In the genomic region with DNA sequence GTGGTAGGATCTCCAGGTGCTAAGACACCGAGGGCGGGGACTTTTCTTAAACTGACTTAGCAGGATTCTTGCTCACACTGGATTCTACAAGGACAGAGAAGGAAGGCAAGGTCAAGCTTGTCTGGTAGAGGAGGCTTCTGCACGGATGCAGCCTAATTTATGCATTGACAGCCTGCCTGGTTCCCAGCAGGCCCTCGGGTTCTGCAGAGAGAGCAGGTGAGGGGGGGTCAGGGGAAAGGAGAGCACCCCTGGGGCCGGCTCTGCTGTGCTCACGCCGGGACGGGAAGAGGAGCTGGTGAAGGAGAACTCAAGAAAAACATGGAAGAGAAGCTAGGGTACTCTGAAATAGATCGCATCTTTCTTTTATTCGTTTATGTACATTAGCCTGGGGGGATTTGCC, we compare ENCODE assay signal across 26 cellular contexts. TPM values are rescaled to one million over a fixed set of nuclear protein-coding genes. Genes with fewer than 3 reads are reported as not detected.
DNase-seq lines count a peak whose midpoint lies in the region; ATAC-seq lines count a peak whose summit lies in the region.
"Had no signal": no experiment of that assay in that cellular context is flagged by ENCODE, and none has a peak within 500 bp of the region (broad histone marks: within the 10 kb centered on the region; RNA-seq: fewer than 3 reads in every experiment).

No MANE protein-coding gene starts in this region.

- no peaks in the 10 kb centered on the region for H3K27me3 ChIP-seq in CD4-positive, CD25-positive, alpha-beta regulatory T cell (ENCODE audit: control insufficient read depth, insufficient read depth, low read length)
- no peaks in the 10 kb centered on the region for H3K27me3 ChIP-seq in skeletal muscle tissue (ENCODE audit: control insufficient read depth in 3 of 3, insufficient read depth in 3 of 3, low read length in 3 of 3)
- H3K27me3 ChIP-seq: transverse colon had no signal

- peak overlapping the region in 1 of 4 donors; percentile 43 for H3K4me3 Mint-ChIP-seq in CD4-positive, CD25-positive, alpha-beta regulatory T cell
- no peak overlapping the region for H3K4me3 Mint-ChIP-seq in activated T-helper 2 cell treated with anti-CD3 and anti-CD28 coated beads, Interferon-gamma antibody, Interleukin-2, Interleukin-4, amounts not matched to agents 10 μg/mL and 5 μg/mL and 100 μg/mL, durations not matched to agents 14 hours and 24 hours and 36 hours (ENCODE audit: low read depth)
- H3K4me3 Mint-ChIP-seq: activated CD8-positive, alpha-beta T cell treated with anti-CD3 and anti-CD28 coated beads for 36 hours; B cell; stimulated activated memory B cell treated with anti-CD40 and anti-IgM and Interleukin-4, amounts not matched to agents 10 μg/mL and 1 μg/mL and 100 μg/mL, for 72 hours had no signal

- intact Hi-C loops in activated T-helper 2 cell treated with anti-CD3 and anti-CD28 coated beads, Interferon-gamma antibody, Interleukin-2, Interleukin-4, amounts not matched to agents 10 μg/mL and 5 μg/mL and 100 μg/mL, durations not matched to agents 14 hours and 24 hours and 36 hours (cut with micrococcal nuclease) = no loop called here
- intact Hi-C loops in left ventricle myocardium superior (cut with micrococcal nuclease) (no loop called here), posterior vena cava (cut with DNase I) (no loop called here)

- H3K36me3 Mint-ChIP-seq in CD4-positive, CD25-positive, alpha-beta regulatory T cell = peaks cover 45% of the 10 kb centered on the region
- peaks cover 28% of the 10 kb centered on the region for H3K36me3 Mint-ChIP-seq in activated T-helper 2 cell treated with anti-CD3 and anti-CD28 coated beads, Interferon-gamma antibody, Interleukin-2, Interleukin-4, amounts not matched to agents 10 μg/mL and 5 μg/mL and 100 μg/mL, durations not matched to agents 14 hours and 24 hours and 36 hours (ENCODE audit: low read depth)

- no peak for DNase-seq in CD4-positive, CD25-positive, alpha-beta regulatory T cell
- no peak for DNase-seq in activated T-helper 2 cell treated with anti-CD3 and anti-CD28 coated beads, Interferon-gamma antibody, Interleukin-2, Interleukin-4, amounts not matched to agents 10 μg/mL and 5 μg/mL and 100 μg/mL, durations not matched to agents 14 hours and 24 hours and 36 hours (ENCODE audit: low spot score)
- DNase-seq in left ventricle myocardium superior (no peak), posterior vena cava (ENCODE audit: low spot score) (no peak), amniotic stem cell (lab: John Stamatoyannopoulos, UW) (no peak)
- DNase-seq: activated CD8-positive, alpha-beta T cell treated with anti-CD3 and anti-CD28 coated beads for 36 hours; activated gamma-delta T cell treated with Interleukin-2 at 50 U/mL for 16 hours; activated T-cell treated with anti-CD3 and anti-CD28 coated beads for 4 hours; cortex of kidney; DMS79; islet precursor cell; NCI-H1048; NCI-H1694 treated with DMSO at 0.1 percent for 48 hours; NCI-H2171 treated with DMSO at 0.1 percent for 48 hours; NCI-H524; stimulated activated CD4-positive, alpha-beta T cell treated with anti-CD3 and anti-CD28 coated beads, Interleukin-2, amount 100 ng/mL, for 48 hours; transverse colon had no signal

- no peak overlapping the region for H3K4me3 ChIP-seq in CD4-positive, CD25-positive, alpha-beta regulatory T cell (ENCODE audit: low read depth, low read length)
- no peak overlapping the region for H3K4me3 ChIP-seq in skeletal muscle tissue (ENCODE audit: low read length in 3 of 3)
- H3K4me3 ChIP-seq: lung, smooth muscle cell, transverse colon had no signal

- no peaks in the 10 kb centered on the region for H3K9me3 ChIP-seq in CD4-positive, CD25-positive, alpha-beta regulatory T cell (ENCODE audit: control insufficient read depth in 2 of 2, low read length in 2 of 2)
- H3K9me3 ChIP-seq in skeletal muscle tissue (ENCODE audit: control insufficient read depth in 3 of 3, low read length in 3 of 3) = no peaks in the 10 kb centered on the region
- H3K9me3 ChIP-seq: transverse colon had no signal

- ATAC-seq in CD4-positive, CD25-positive, alpha-beta regulatory T cell (ENCODE audit: low read depth in 2 of 2) = no peak
- ATAC-seq in left ventricle myocardium superior (peak; percentile 9), HG03108 (IDR thresholded peaks at IDR 0.05; ENCODE audit: unreplicated experiment) (no peak), HG03135 (IDR thresholded peaks at IDR 0.05; ENCODE audit: unreplicated experiment) (no peak)
- ATAC-seq: activated CD4-positive, CD25-positive, alpha-beta regulatory T cell treated with anti-CD3 and anti-CD28 coated beads, Interleukin-2, amount 50 U/mL, for 24 hours; activated CD8-positive, alpha-beta T cell treated with anti-CD3 and anti-CD28 coated beads for 36 hours; stimulated activated memory B cell treated with anti-CD40 and anti-IgM and Interleukin-4, amounts not matched to agents 10 μg/mL and 1 μg/mL and 100 μg/mL, for 72 hours had no signal

- H3K36me3 ChIP-seq in CD4-positive, CD25-positive, alpha-beta regulatory T cell (ENCODE audit: control insufficient read depth, insufficient read depth, low read length) = peaks cover 70% of the 10 kb centered on the region
- H3K36me3 ChIP-seq in skeletal muscle tissue (ENCODE audit: control insufficient read depth in 3 of 3, insufficient read depth in 3 of 3, low read length in 3 of 3) = peaks cover 18 to 38% (median 22%) of the 10 kb centered on the region in 3 donors

- H3K27ac Mint-ChIP-seq in CD4-positive, CD25-positive, alpha-beta regulatory T cell = peak overlapping the region; percentile 31 to 83 (median 80)
- H3K27ac Mint-ChIP-seq in activated T-helper 2 cell treated with anti-CD3 and anti-CD28 coated beads, Interferon-gamma antibody, Interleukin-2, Interleukin-4, amounts not matched to agents 10 μg/mL and 5 μg/mL and 100 μg/mL, durations not matched to agents 14 hours and 24 hours and 36 hours = peak overlapping the region; percentile 6
- H3K27ac Mint-ChIP-seq: activated CD8-positive, alpha-beta T cell treated with anti-CD3 and anti-CD28 coated beads for 36 hours; B cell; stimulated activated memory B cell treated with anti-CD40 and anti-IgM and Interleukin-4, amounts not matched to agents 10 μg/mL and 1 μg/mL and 100 μg/mL, for 72 hours had no signal

- H3K27ac ChIP-seq in CD4-positive, CD25-positive, alpha-beta regulatory T cell (ENCODE audit: insufficient read depth, low read length, poor library complexity, severe bottlenecking) = no peak overlapping the region
- peak overlapping the region; percentile 90 for H3K27ac ChIP-seq in skeletal muscle tissue (ENCODE audit: low read depth, low read length)
- H3K27ac ChIP-seq: HL-60, transverse colon had no signal

- H3K9me3 Mint-ChIP-seq in CD4-positive, CD25-positive, alpha-beta regulatory T cell = no peaks in the 10 kb centered on the region
- no peaks in the 10 kb centered on the region for H3K9me3 Mint-ChIP-seq in activated T-helper 2 cell treated with anti-CD3 and anti-CD28 coated beads, Interferon-gamma antibody, Interleukin-2, Interleukin-4, amounts not matched to agents 10 μg/mL and 5 μg/mL and 100 μg/mL, durations not matched to agents 14 hours and 24 hours and 36 hours
- H3K9me3 Mint-ChIP-seq: activated CD8-positive, alpha-beta T cell treated with anti-CD3 and anti-CD28 coated beads for 36 hours; stimulated activated memory B cell treated with anti-CD40 and anti-IgM and Interleukin-4, amounts not matched to agents 10 μg/mL and 1 μg/mL and 100 μg/mL, for 72 hours had no signal

- H3K4me1 Mint-ChIP-seq in CD4-positive, CD25-positive, alpha-beta regulatory T cell = peaks cover 0 to 6% (median under 1%) of the 10 kb centered on the region in 4 donors
- no peaks in the 10 kb centered on the region for H3K4me1 Mint-ChIP-seq in activated T-helper 2 cell treated with anti-CD3 and anti-CD28 coated beads, Interferon-gamma antibody, Interleukin-2, Interleukin-4, amounts not matched to agents 10 μg/mL and 5 μg/mL and 100 μg/mL, durations not matched to agents 14 hours and 24 hours and 36 hours (ENCODE audit: low read depth)
- H3K4me1 Mint-ChIP-seq: B cell; stimulated activated memory B cell treated with anti-CD40 and anti-IgM and Interleukin-4, amounts not matched to agents 10 μg/mL and 1 μg/mL and 100 μg/mL, for 72 hours had no signal

- no peaks in the 10 kb centered on the region for H3K27me3 Mint-ChIP-seq in CD4-positive, CD25-positive, alpha-beta regulatory T cell
- no peaks in the 10 kb centered on the region for H3K27me3 Mint-ChIP-seq in activated T-helper 2 cell treated with anti-CD3 and anti-CD28 coated beads, Interferon-gamma antibody, Interleukin-2, Interleukin-4, amounts not matched to agents 10 μg/mL and 5 μg/mL and 100 μg/mL, durations not matched to agents 14 hours and 24 hours and 36 hours (ENCODE audit: low read depth)
- H3K27me3 Mint-ChIP-seq: activated CD8-positive, alpha-beta T cell treated with anti-CD3 and anti-CD28 coated beads for 36 hours; B cell; stimulated activated memory B cell treated with anti-CD40 and anti-IgM and Interleukin-4, amounts not matched to agents 10 μg/mL and 1 μg/mL and 100 μg/mL, for 72 hours had no signal

- no peaks in the 10 kb centered on the region for H3K4me1 ChIP-seq in CD4-positive, CD25-positive, alpha-beta regulatory T cell (ENCODE audit: control insufficient read depth, insufficient read depth, low read length, poor library complexity, severe bottlenecking)
- peaks cover 54 to 56% (median 55%) of the 10 kb centered on the region in 3 donors for H3K4me1 ChIP-seq in skeletal muscle tissue (ENCODE audit: control insufficient read depth in 3 of 3, insufficient read depth in 3 of 3, low read length in 3 of 3)
- H3K4me1 ChIP-seq: transverse colon had no signal

- H3K9ac ChIP-seq in skeletal muscle tissue (ENCODE audit: low read depth in 1 of 3, low read length in 3 of 3) = peak overlapping the region; percentile 13 to 85 (median 18)

RNA-seq across cellular contexts. Expression of a gene that starts 46.4 kb away (rescaled TPM):
- total RNA-seq in CD4-positive, CD25-positive, alpha-beta regulatory T cell = 21.2 TPM
- polyA plus RNA-seq in CD4-positive, CD25-positive, alpha-beta regulatory T cell = 10 to 100 TPM; 41.7 to 52.4 (median 49.9) TPM
- 39.8 and 42.7 TPM in 2 replicates for total RNA-seq in activated T-helper 2 cell treated with anti-CD3 and anti-CD28 coated beads, Interferon-gamma antibody, Interleukin-2, Interleukin-4, amounts not matched to agents 10 μg/mL and 5 μg/mL and 100 μg/mL, durations not matched to agents 14 hours and 24 hours and 36 hours
- total RNA-seq in left ventricle myocardium superior (153 TPM), skeletal muscle tissue (38.1 TPM), posterior vena cava (10 to 100 TPM; 29.5 to 43.2 TPM)
